1 cellular context compared by ENCODE assay signal in the genomic region with DNA sequence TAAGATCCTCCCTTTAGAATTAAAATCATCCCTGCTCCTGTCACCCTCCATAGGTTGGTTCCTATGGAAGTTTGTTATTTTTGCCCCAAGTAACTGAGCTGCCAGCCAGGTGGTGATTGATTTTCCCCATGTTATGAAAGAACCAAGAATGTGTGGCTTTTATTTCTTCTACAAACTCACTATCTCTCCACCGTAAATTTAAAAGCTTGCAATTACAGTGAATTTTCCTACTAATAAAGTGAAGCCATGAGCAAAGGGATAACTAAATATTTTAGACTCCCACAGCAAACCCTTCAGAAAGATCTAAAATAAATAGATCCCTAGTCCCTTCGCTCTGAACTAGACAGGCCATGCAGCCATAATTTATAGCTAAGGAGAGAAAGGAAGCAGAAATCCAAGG.
TF ChIP-seq lines count a peak whose summit lies in the region.

No MANE protein-coding gene starts in this region.

TF ChIP-seq in K562, 482 proteins besides CTCF, POLR2A, EP300 and RAD21:
- TF ChIP-seq HDAC6 (IDR thresholded peaks at IDR 0.05; ENCODE audit: low read depth, low read length) = no peak
- TF ChIP-seq DIDO1 (tag; IDR thresholded peaks at IDR 0.05; ENCODE audit: low read depth) = no peak
- TF ChIP-seq EGR1 (conservative IDR thresholded peaks at IDR 0.05) = no peak
- no peak for TF ChIP-seq RBM39 (optimal IDR thresholded peaks at IDR 0.05; ENCODE audit: low read depth, low read length)
- TF ChIP-seq, protein P1, sequence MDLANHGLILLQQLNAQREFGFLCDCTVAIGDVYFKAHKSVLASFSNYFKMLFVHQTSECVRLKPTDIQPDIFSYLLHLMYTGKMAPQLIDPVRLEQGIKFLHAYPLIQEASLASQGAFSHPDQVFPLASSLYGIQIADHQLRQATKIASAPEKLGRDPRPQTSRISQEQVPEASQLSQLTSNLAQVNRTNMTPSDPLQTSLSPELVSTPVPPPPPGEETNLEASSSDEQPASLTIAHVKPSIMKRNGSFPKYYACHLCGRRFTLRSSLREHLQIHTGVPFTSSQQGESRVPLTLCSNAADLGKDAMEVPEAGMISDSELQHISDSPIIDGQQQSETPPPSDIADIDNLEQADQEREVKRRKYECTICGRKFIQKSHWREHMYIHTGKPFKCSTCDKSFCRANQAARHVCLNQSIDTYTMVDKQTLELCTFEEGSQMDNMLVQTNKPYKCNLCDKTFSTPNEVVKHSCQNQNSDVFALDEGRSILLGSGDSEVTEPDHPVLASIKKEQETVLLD (IDR thresholded peaks at IDR 0.05) = no peak
- TF ChIP-seq CBX1 (IDR thresholded peaks at IDR 0.05; ENCODE audit: low read depth) = no peak
- peak; percentile 15 for TF ChIP-seq MEIS2 (IDR thresholded peaks at IDR 0.05; ENCODE audit: partially characterized antibody)
